Comparison of ENCODE assay signal across 18 cellular contexts in genomic region chrX:2398341-2398656, GRCh38.
DNase-seq lines count a peak whose midpoint lies in the region; ATAC-seq, FAIRE-seq and TF ChIP-seq lines count a peak whose summit lies in the region.
"Had no signal": no experiment of that assay in that cellular context is flagged by ENCODE, and none has a peak within 500 bp of the region (broad histone marks: within the 10 kb centered on the region; RNA-seq: fewer than 3 reads in every experiment).

No MANE protein-coding gene starts in this region.

- H3K4me2 ChIP-seq in HCT116 (ENCODE audit: low read length) (peak overlapping the region; percentile 59), Karpas-422 (ENCODE audit: low read depth, low read length, poor library complexity, severe bottlenecking) (no peak overlapping the region), keratinocyte (ENCODE audit: control insufficient read depth, extremely low read depth, insufficient read depth, low read depth, low read length) (peak overlapping the region; percentile 48)

- H2AFZ ChIP-seq in HCT116 (ENCODE audit: low read depth, low read length, poor library complexity, severe bottlenecking), result no peak overlapping the region
- no peak overlapping the region for H2AFZ ChIP-seq in Karpas-422 (ENCODE audit: low read length)
- H2AFZ ChIP-seq in keratinocyte (ENCODE audit: control insufficient read depth, low read length), result no peak overlapping the region

- RAD21 ChIA-PET in HCT116 (lab: Charles Lee; ENCODE audit: low non-redundant PET in 1 of 2, low total read pairs in 2 of 2, uncharacterized antibody in 2 of 2, unreplicated experiment in 2 of 2), result no interaction called here

- H3K79me2 ChIP-seq in HCT116 (ENCODE audit: insufficient read depth, low read length) (no peaks in the 10 kb centered on the region), Karpas-422 (ENCODE audit: low read length) (no peaks in the 10 kb centered on the region), keratinocyte (ENCODE audit: control insufficient read depth, insufficient read depth, low read length) (peaks cover 1% of the 10 kb centered on the region)

- intact Hi-C loops in HCT116 (cut with micrococcal nuclease), result no loop called here

- H3K36me3 ChIP-seq in HCT116 (ENCODE audit: control insufficient read depth in 1 of 2, insufficient read depth in 2 of 2, low read length in 2 of 2) (no peaks in the 10 kb centered on the region), Karpas-422 (ENCODE audit: insufficient read depth, low read length) (no peaks in the 10 kb centered on the region), keratinocyte (ENCODE audit: control insufficient read depth in 2 of 2, extremely low read depth in 1 of 2, insufficient read depth in 2 of 2, low read length in 2 of 2) (peaks cover 0 to 1% of the 10 kb centered on the region in 2 experiments)
- H3K36me3 ChIP-seq: BE2C, HAP-1 had no signal

- ATAC-seq in HCT116 (no peak), HG02970 (IDR thresholded peaks at IDR 0.05; ENCODE audit: low FRiP score, unreplicated experiment) (no peak)
- ATAC-seq: GM12878, K562 had no signal

- 0 out of 2 replicates have a peak overlapping the region, but pooled peaks have one; percentile 12 for H3K9ac ChIP-seq in HCT116 (ENCODE audit: low read length)
- no peak overlapping the region for H3K9ac ChIP-seq in Karpas-422 (ENCODE audit: low read length)
- H3K9ac ChIP-seq in keratinocyte (ENCODE audit: control insufficient read depth, extremely low read depth, insufficient read depth, low read length), result no peak overlapping the region

- DNase-seq in HCT116 (ENCODE audit: low read depth, low spot score), result no peak
- peak; percentile 26 for DNase-seq in Karpas-422
- no peak for DNase-seq in keratinocyte (ENCODE audit: low read depth, low spot score)
- DNase-seq in NCI-H748 treated with DMSO at 0.1 percent for 48 hours (lab: John Stamatoyannopoulos, UW), result no peak
- no peak for DNase-seq in NCI-H526 treated with DMSO at 0.1 percent for 48 hours (lab: John Stamatoyannopoulos, UW)
- DNase-seq: BE2C; C1 segment of cervical spinal cord; CD4-positive, CD25-positive, alpha-beta regulatory T cell; CD8-positive, alpha-beta memory T cell; COR-L47; DMS 273 treated with DMSO at 0.1 percent for 48 hours; DMS53; DND-41 had no signal

- TF ChIP-seq RAD21 in HCT116 (IDR thresholded peaks at IDR 0.05; ENCODE audit: low read depth), result no peak

- H3K27ac ChIP-seq in HCT116 (ENCODE audit: low read depth, low read length), result peak overlapping the region; percentile 57
- H3K27ac ChIP-seq in Karpas-422 (ENCODE audit: low read length), result no peak overlapping the region
- peak overlapping the region; percentile 10 for H3K27ac ChIP-seq in keratinocyte (ENCODE audit: control insufficient read depth, insufficient read depth, low read length)

- H3K4me1 ChIP-seq in HCT116 (ENCODE audit: control insufficient read depth in 1 of 2, insufficient read depth in 2 of 2, low read length in 2 of 2) (peaks cover 48 to 71% of the 10 kb centered on the region in 2 experiments), Karpas-422 (ENCODE audit: low read length) (no peaks in the 10 kb centered on the region), keratinocyte (ENCODE audit: control insufficient read depth, extremely low read depth, insufficient read depth, low read length) (peaks cover 28% of the 10 kb centered on the region)
- H3K4me1 ChIP-seq: BE2C had no signal

- H3K4me3 ChIP-seq in HCT116 (replicated peaks in 1 of 2; ENCODE audit: low read depth in 1 of 2, low read length in 2 of 2) (no peak overlapping the region), Karpas-422 (ENCODE audit: low read length) (no peak overlapping the region), keratinocyte (ENCODE audit: control insufficient read depth in 2 of 3, extremely low read depth in 1 of 3, insufficient read depth in 2 of 3, low read depth in 1 of 3, low read length in 3 of 3) (no peak overlapping the region)
- H3K4me3 ChIP-seq: GM12878, HAP-1, K562 had no signal

- dilution Hi-C loops in keratinocyte (cut with MboI; ENCODE audit: extremely low pct_ligation_motif_present, low sequenced_read_pairs), result no loop called here

- H3K9me1 ChIP-seq in keratinocyte (ENCODE audit: control insufficient read depth, extremely low read depth, insufficient read depth, low read length), result no peaks in the 10 kb centered on the region

- H3K9me2 ChIP-seq in HCT116 (ENCODE audit: insufficient read depth) (no peaks in the 10 kb centered on the region), Karpas-422 (replicated peaks; ENCODE audit: insufficient read depth, low read length) (no peaks in the 10 kb centered on the region)

- POLR2A ChIA-PET in HCT116 (lab: Charles Lee), result no interaction called here

- no peak for TF ChIP-seq CTCF in HCT116 (IDR thresholded peaks at IDR 0.05 in 2 of 3, conservative IDR thresholded peaks at IDR 0.05 in 1 of 3; ENCODE audit: borderline replicate concordance in 1 of 3, insufficient read depth in 1 of 3, low read depth in 2 of 3, low read length in 2 of 3)
- no peak for TF ChIP-seq CTCF in keratinocyte (optimal IDR thresholded peaks at IDR 0.05 in 1 of 3, IDR thresholded peaks at IDR 0.05 in 1 of 3, conservative IDR thresholded peaks at IDR 0.05 in 1 of 3; ENCODE audit: extremely low read depth in 1 of 3, insufficient read depth in 2 of 3, low read length in 3 of 3)

- H4K20me1 ChIP-seq in HCT116 (ENCODE audit: insufficient read depth) (no peaks in the 10 kb centered on the region), Karpas-422 (ENCODE audit: insufficient read depth, low read depth, low read length) (no peaks in the 10 kb centered on the region), keratinocyte (ENCODE audit: control insufficient read depth, extremely low read depth, insufficient read depth, low read length) (no peaks in the 10 kb centered on the region)

- no peak for TF ChIP-seq POLR2A in HCT116 (IDR thresholded peaks at IDR 0.05; ENCODE audit: borderline replicate concordance, extremely low read depth, insufficient read depth, insufficient read length)

- BruUV-seq in HCT116 (replicated peaks; lab: Mats Ljungman, UMichigan), result no TSS peak

- CTCF ChIA-PET in HCT116 (lab: Charles Lee), result no interaction called here

- H3K27me3 ChIP-seq in HCT116 (ENCODE audit: insufficient read depth, low read length) (no peaks in the 10 kb centered on the region), Karpas-422 (ENCODE audit: low read length) (no peaks in the 10 kb centered on the region), keratinocyte (ENCODE audit: control insufficient read depth, extremely low read depth, insufficient read depth, low read length) (no peaks in the 10 kb centered on the region)
- H3K27me3 ChIP-seq: BE2C had no signal

- no peaks in the 10 kb centered on the region for H3K9me3 ChIP-seq in HCT116 (ENCODE audit: control insufficient read depth in 1 of 2, insufficient read depth in 1 of 2, low read depth in 1 of 2, low read length in 2 of 2)
- no peaks in the 10 kb centered on the region for H3K9me3 ChIP-seq in Karpas-422 (ENCODE audit: low read length)
- H3K9me3 ChIP-seq in keratinocyte (ENCODE audit: control insufficient read depth, low read depth, low read length), result no peaks in the 10 kb centered on the region
- H3K9me3 ChIP-seq: BE2C, HAP-1 had no signal

- FAIRE-seq in keratinocyte (lab: Jason Lieb, UNC), result no peak
- FAIRE-seq: A204.1, K562 had no signal

TF ChIP-seq in HCT116, 20 proteins besides CTCF, POLR2A, EP300 and RAD21:
- TF ChIP-seq MAX (IDR thresholded peaks at IDR 0.05), result no peak
- TF ChIP-seq REST (IDR thresholded peaks at IDR 0.05; ENCODE audit: low read depth), result no peak
- no peak for TF ChIP-seq EZH2phosphoT487 (IDR thresholded peaks at IDR 0.05; ENCODE audit: borderline replicate concordance)
- no peak for TF ChIP-seq SRF (IDR thresholded peaks at IDR 0.05; ENCODE audit: low read depth)
- TF ChIP-seq EGR1 (IDR thresholded peaks at IDR 0.05; ENCODE audit: low read depth), result no peak
- no peak for TF ChIP-seq ZFX (IDR thresholded peaks at IDR 0.05)
- TF ChIP-seq SIN3A (IDR thresholded peaks at IDR 0.05; ENCODE audit: low read depth), result no peak
- TF ChIP-seq YY1 (IDR thresholded peaks at IDR 0.05; ENCODE audit: extremely low read depth, insufficient replicate concordance, low read depth, low read length), result no peak
- TF ChIP-seq ZNF274 (IDR thresholded peaks at IDR 0.05; ENCODE audit: low read depth, low read length), result no peak
